Comparison of ENCODE assay signal across 26 cellular contexts in genomic region chr15:26200427-26200826, GRCh38.
"Had no signal": no experiment of that assay in that cellular context is flagged by ENCODE, and none has a peak within 500 bp of the region (broad histone marks: within the 10 kb centered on the region; RNA-seq: fewer than 3 reads in every experiment).

No MANE protein-coding gene starts in this region.

- H3K4me2 ChIP-seq: hepatocyte had no signal

- H3K27ac ChIP-seq: hepatocyte, left ventricle myocardium inferior, ovary, prostate gland, skin epidermis, suprapubic skin, thoracic aorta, tibial artery, vagina had no signal

- H3K4me3 Mint-ChIP-seq: mesothelial cell of epicardium; naive B cell; natural killer cell; nephron progenitor cell; stimulated activated effector memory CD8-positive, alpha-beta T cell treated with anti-CD3 and anti-CD28 coated beads, Interleukin-12 subunit alpha, Interleukin-12 subunit beta, amount 100 ng/mL, for 72 hours; stimulated activated naive CD8-positive, alpha-beta T cell treated with anti-CD3 and anti-CD28 coated beads, Interleukin-15, Interleukin-2, amounts not matched to agents 100 ng/mL and 50 ng/mL, for 24 hours; type B pancreatic cell had no signal

- H2AFZ ChIP-seq: hepatocyte had no signal

- H3K9me3 ChIP-seq: left ventricle myocardium inferior, ovary, prostate gland, suprapubic skin, thoracic aorta, tibial artery, vagina had no signal

- H3K4me1 Mint-ChIP-seq: mesothelial cell of epicardium; naive B cell; natural killer cell; nephron progenitor cell; stimulated activated effector memory CD8-positive, alpha-beta T cell treated with anti-CD3 and anti-CD28 coated beads, Interleukin-12 subunit alpha, Interleukin-12 subunit beta, amount 100 ng/mL, for 72 hours had no signal

- H3K4me3 ChIP-seq: hepatocyte, left ventricle myocardium inferior, lung, ovary, prostate gland, skin epidermis, suprapubic skin, thoracic aorta, tibial artery, vagina had no signal

- H3K36me3 ChIP-seq: left ventricle myocardium inferior, ovary, prostate gland, suprapubic skin, thoracic aorta, tibial artery, vagina had no signal

- H3K9me3 Mint-ChIP-seq: mesothelial cell of epicardium, natural killer cell, nephron progenitor cell, type B pancreatic cell had no signal

- H3K27me3 ChIP-seq: hepatocyte, ovary, suprapubic skin, tibial artery, vagina had no signal

- H3K27me3 Mint-ChIP-seq: stimulated activated naive CD8-positive, alpha-beta T cell treated with anti-CD3 and anti-CD28 coated beads, Interleukin-15, Interleukin-2, amounts not matched to agents 100 ng/mL and 50 ng/mL, for 24 hours had no signal

- H3K79me2 ChIP-seq: hepatocyte had no signal

- H3K36me3 Mint-ChIP-seq: mesothelial cell of epicardium; naive B cell; natural killer cell; stimulated activated effector memory CD8-positive, alpha-beta T cell treated with anti-CD3 and anti-CD28 coated beads, Interleukin-12 subunit alpha, Interleukin-12 subunit beta, amount 100 ng/mL, for 72 hours; type B pancreatic cell had no signal

- DNase-seq: islet precursor cell; left ventricle myocardium inferior; mesendoderm; naive B cell; natural killer cell; nephron progenitor cell; ovary; retina; right cardiac atrium; stimulated activated CD4-positive, alpha-beta T cell treated with anti-CD3 and anti-CD28 coated beads, Interleukin-12 subunit alpha, Interleukin-12 subunit beta, amount 100 ng/mL, for 4 hours; stimulated activated CD4-positive, alpha-beta T cell treated with anti-CD3 and anti-CD28 coated beads, Interleukin-15, amount 100 ng/mL, for 24 hours; stimulated activated CD4-positive, alpha-beta T cell treated with anti-CD3 and anti-CD28 coated beads, Interleukin-2, amount 100 ng/mL, for 24 hours; stimulated activated CD4-positive, alpha-beta T cell treated with anti-CD3 and anti-CD28 coated beads, Interleukin-4, amount 100 ng/mL, for 24 hours; stimulated activated naive CD4-positive, alpha-beta T cell; tibial artery had no signal

- H3K27ac Mint-ChIP-seq: mesothelial cell of epicardium; naive B cell; natural killer cell; nephron progenitor cell; stimulated activated effector memory CD8-positive, alpha-beta T cell treated with anti-CD3 and anti-CD28 coated beads, Interleukin-12 subunit alpha, Interleukin-12 subunit beta, amount 100 ng/mL, for 72 hours; stimulated activated naive CD8-positive, alpha-beta T cell treated with anti-CD3 and anti-CD28 coated beads, Interleukin-15, Interleukin-2, amounts not matched to agents 100 ng/mL and 50 ng/mL, for 24 hours; type B pancreatic cell had no signal

- H3K4me1 ChIP-seq: left ventricle myocardium inferior, prostate gland, suprapubic skin, tibial artery, vagina had no signal
